Comparison of ENCODE assay signal across 1 cellular context in the genomic region with DNA sequence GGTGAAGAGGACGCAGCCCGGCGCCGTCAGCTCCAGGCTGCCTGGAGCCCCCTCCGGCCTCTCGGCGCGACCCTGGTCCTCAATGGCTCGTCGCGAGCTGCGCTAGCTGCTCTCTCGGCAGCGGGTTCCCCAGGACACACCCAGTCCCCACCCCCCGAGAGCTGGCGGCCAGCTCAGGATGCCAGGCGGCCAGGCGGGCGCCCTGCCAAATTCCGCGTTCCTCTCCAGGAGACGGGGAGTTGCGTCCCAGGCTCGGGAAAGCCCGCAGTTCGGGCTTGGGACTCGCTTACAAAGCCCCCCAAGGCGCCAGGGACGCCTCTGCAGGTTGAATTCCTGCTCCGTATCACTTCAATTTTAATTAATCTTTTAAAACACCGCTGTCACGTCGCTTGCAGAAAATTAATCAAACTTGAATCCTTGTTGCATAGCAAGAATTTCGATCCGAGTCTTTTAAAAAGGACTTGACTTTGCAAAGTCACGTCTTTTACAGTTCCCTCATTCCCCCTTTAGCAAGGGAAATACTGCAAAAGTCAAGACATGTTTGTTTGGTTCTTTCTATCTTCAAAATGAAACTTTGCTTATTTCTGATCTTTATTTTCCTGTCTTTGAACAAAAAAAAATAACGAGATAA.
A peak's percentile ranks its signal among the peaks of the same experiment; 100 is the strongest.
TF ChIP-seq lines count a peak whose summit lies in the region.

No MANE protein-coding gene starts in this region.

TF ChIP-seq in HepG2, 621 proteins besides CTCF, POLR2A, EP300 and RAD21 (continued from another document and continues in another):
- TF ChIP-seq, protein P1, sequence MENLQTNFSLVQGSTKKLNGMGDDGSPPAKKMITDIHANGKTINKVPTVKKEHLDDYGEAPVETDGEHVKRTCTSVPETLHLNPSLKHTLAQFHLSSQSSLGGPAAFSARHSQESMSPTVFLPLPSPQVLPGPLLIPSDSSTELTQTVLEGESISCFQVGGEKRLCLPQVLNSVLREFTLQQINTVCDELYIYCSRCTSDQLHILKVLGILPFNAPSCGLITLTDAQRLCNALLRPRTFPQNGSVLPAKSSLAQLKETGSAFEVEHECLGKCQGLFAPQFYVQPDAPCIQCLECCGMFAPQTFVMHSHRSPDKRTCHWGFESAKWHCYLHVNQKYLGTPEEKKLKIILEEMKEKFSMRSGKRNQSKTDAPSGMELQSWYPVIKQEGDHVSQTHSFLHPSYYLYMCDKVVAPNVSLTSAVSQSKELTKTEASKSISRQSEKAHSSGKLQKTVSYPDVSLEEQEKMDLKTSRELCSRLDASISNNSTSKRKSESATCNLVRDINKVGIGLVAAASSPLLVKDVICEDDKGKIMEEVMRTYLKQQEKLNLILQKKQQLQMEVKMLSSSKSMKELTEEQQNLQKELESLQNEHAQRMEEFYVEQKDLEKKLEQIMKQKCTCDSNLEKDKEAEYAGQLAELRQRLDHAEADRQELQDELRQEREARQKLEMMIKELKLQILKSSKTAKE (CRISPR knock-in tag; IDR thresholded peaks at IDR 0.05; ENCODE audit: borderline replicate concordance) = peak; percentile 55; the same call in 1 of the 2 replicates
- TF ChIP-seq, protein P2, sequence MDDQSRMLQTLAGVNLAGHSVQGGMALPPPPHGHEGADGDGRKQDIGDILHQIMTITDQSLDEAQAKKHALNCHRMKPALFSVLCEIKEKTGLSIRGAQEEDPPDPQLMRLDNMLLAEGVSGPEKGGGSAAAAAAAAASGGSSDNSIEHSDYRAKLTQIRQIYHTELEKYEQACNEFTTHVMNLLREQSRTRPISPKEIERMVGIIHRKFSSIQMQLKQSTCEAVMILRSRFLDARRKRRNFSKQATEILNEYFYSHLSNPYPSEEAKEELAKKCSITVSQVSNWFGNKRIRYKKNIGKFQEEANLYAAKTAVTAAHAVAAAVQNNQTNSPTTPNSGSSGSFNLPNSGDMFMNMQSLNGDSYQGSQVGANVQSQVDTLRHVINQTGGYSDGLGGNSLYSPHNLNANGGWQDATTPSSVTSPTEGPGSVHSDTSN (CRISPR knock-in tag; IDR thresholded peaks at IDR 0.05; ENCODE audit: borderline replicate concordance) = no peak
- TF ChIP-seq GPBP1L1 (CRISPR knock-in tag; IDR thresholded peaks at IDR 0.05) = no peak
- TF ChIP-seq ZNF414 (CRISPR knock-in tag; IDR thresholded peaks at IDR 0.05) = peak; percentile 85
- TF ChIP-seq MED8 (CRISPR knock-in tag; IDR thresholded peaks at IDR 0.05; ENCODE audit: insufficient replicate concordance) = no peak
- TF ChIP-seq, protein P3, sequence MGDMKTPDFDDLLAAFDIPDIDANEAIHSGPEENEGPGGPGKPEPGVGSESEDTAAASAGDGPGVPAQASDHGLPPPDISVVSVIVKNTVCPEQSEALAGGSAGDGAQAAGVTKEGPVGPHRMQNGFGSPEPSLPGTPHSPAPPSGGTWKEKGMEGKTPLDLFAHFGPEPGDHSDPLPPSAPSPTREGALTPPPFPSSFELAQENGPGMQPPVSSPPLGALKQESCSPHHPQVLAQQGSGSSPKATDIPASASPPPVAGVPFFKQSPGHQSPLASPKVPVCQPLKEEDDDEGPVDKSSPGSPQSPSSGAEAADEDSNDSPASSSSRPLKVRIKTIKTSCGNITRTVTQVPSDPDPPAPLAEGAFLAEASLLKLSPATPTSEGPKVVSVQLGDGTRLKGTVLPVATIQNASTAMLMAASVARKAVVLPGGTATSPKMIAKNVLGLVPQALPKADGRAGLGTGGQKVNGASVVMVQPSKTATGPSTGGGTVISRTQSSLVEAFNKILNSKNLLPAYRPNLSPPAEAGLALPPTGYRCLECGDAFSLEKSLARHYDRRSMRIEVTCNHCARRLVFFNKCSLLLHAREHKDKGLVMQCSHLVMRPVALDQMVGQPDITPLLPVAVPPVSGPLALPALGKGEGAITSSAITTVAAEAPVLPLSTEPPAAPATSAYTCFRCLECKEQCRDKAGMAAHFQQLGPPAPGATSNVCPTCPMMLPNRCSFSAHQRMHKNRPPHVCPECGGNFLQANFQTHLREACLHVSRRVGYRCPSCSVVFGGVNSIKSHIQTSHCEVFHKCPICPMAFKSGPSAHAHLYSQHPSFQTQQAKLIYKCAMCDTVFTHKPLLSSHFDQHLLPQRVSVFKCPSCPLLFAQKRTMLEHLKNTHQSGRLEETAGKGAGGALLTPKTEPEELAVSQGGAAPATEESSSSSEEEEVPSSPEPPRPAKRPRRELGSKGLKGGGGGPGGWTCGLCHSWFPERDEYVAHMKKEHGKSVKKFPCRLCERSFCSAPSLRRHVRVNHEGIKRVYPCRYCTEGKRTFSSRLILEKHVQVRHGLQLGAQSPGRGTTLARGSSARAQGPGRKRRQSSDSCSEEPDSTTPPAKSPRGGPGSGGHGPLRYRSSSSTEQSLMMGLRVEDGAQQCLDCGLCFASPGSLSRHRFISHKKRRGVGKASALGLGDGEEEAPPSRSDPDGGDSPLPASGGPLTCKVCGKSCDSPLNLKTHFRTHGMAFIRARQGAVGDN (CRISPR knock-in tag; IDR thresholded peaks at IDR 0.05) = peak; percentile 79
- TF ChIP-seq MYPOP (CRISPR knock-in tag; IDR thresholded peaks at IDR 0.05) = peak; percentile 82
- TF ChIP-seq PPARG (CRISPR knock-in tag; conservative IDR thresholded peaks at IDR 0.05) = no peak
- no peak for TF ChIP-seq NKX3-1 (CRISPR knock-in tag; IDR thresholded peaks at IDR 0.05)
- TF ChIP-seq ZNF256 (CRISPR knock-in tag; conservative IDR thresholded peaks at IDR 0.05) = no peak
- no peak for TF ChIP-seq CEBPB (IDR thresholded peaks at IDR 0.05; ENCODE audit: borderline replicate concordance, low read depth, low read length)
- TF ChIP-seq SMYD3 (CRISPR knock-in tag; IDR thresholded peaks at IDR 0.05) = no peak
- no peak for TF ChIP-seq ZNF34 (CRISPR knock-in tag; IDR thresholded peaks at IDR 0.05; ENCODE audit: borderline replicate concordance)
- TF ChIP-seq ZNF275 (CRISPR knock-in tag; IDR thresholded peaks at IDR 0.05; ENCODE audit: borderline replicate concordance) = no peak
- TF ChIP-seq ZFP36L2 (CRISPR knock-in tag; IDR thresholded peaks at IDR 0.05) = no peak
- no peak for TF ChIP-seq ZNF567 (CRISPR knock-in tag; IDR thresholded peaks at IDR 0.05; ENCODE audit: borderline replicate concordance)
- TF ChIP-seq ZNF503 (CRISPR knock-in tag; IDR thresholded peaks at IDR 0.05) = no peak; the same call in 1 of the 2 replicates
- no peak for TF ChIP-seq ZNF101 (CRISPR knock-in tag; IDR thresholded peaks at IDR 0.05; ENCODE audit: borderline replicate concordance, low read depth)
- TF ChIP-seq PCBP2 (optimal IDR thresholded peaks at IDR 0.05; ENCODE audit: low read depth, low read length, poor library complexity, severe bottlenecking) = no peak
- TF ChIP-seq KLF9 (CRISPR knock-in tag; IDR thresholded peaks at IDR 0.05; ENCODE audit: low read depth) = 0 out of 2 replicates have a peak, but pooled peaks have one; percentile 27
- no peak for TF ChIP-seq DDIT3 (CRISPR knock-in tag; IDR thresholded peaks at IDR 0.05)
- no peak for TF ChIP-seq HMGXB4 (CRISPR knock-in tag; IDR thresholded peaks at IDR 0.05; ENCODE audit: borderline replicate concordance in 1 of 2, low read depth in 1 of 2)
- TF ChIP-seq EED (CRISPR knock-in tag; IDR thresholded peaks at IDR 0.05) = no peak
- no peak for TF ChIP-seq MBNL3 (CRISPR knock-in tag; conservative IDR thresholded peaks at IDR 0.05)
- TF ChIP-seq ZNF543 (CRISPR knock-in tag; IDR thresholded peaks at IDR 0.05) = no peak
- TF ChIP-seq ZHX2 (IDR thresholded peaks at IDR 0.05; ENCODE audit: low read depth) = 0 out of 2 replicates have a peak, but pooled peaks have one; percentile 48
- no peak for TF ChIP-seq ZHX2 (CRISPR knock-in tag; IDR thresholded peaks at IDR 0.05; ENCODE audit: borderline replicate concordance)
- 0 out of 2 replicates have a peak, but pooled peaks have one; percentile 49 for TF ChIP-seq TGIF2 (CRISPR knock-in tag; IDR thresholded peaks at IDR 0.05)
- TF ChIP-seq ZNF12 (CRISPR knock-in tag; IDR thresholded peaks at IDR 0.05) = no peak
